11 cellular contexts compared by ENCODE assay signal in the genomic region with DNA sequence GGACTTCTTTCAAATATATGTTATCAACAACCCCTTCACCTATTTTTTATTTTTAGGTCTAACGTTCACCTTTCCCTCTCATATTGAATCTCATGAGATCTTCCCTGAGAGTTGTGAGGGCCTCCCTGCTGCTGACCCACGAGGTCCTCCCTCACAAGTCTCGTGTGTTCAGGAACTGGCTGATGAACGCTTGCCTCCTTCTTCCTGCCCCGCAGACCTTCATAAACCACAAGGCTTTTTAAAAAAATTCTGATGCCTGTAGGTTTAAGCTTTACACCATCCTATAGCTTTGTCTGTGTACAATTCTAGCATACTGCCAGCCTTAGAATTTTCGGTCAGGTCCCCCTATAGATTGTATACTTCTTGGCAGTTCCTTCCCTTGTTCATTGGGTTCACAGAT. TPM values are rescaled to one million over a fixed set of nuclear protein-coding genes. Genes with fewer than 3 reads are reported as not detected.
DNase-seq lines count a peak whose midpoint lies in the region; ATAC-seq and TF ChIP-seq lines count a peak whose summit lies in the region.
"Had no signal": no experiment of that assay in that cellular context is flagged by ENCODE, and none has a peak within 500 bp of the region (broad histone marks: within the 10 kb centered on the region; RNA-seq: fewer than 3 reads in every experiment).

No MANE protein-coding gene starts in this region.

- H3K4me3 Mint-ChIP-seq in activated T-cell treated with anti-CD3 and anti-CD28 coated beads, Interleukin-2, amount 50 U/mL, for 4 hours: peak overlapping the region; percentile 3
- peak overlapping the region; percentile 35 for H3K4me3 Mint-ChIP-seq in T-helper 1 cell treated with Interleukin-12 subunit alpha and Interleukin-12 subunit beta and Interleukin-4 antibody, amounts not matched to agents 30 μg/mL and 1 μg/mL, for 36 hours
- H3K4me3 Mint-ChIP-seq in stimulated activated effector memory CD8-positive, alpha-beta T cell treated with anti-CD3 and anti-CD28 coated beads, Interleukin-12 subunit alpha, Interleukin-12 subunit beta, amount 100 ng/mL, for 72 hours: no peak overlapping the region

- peaks cover 78% of the 10 kb centered on the region for H3K4me1 Mint-ChIP-seq in activated T-cell treated with anti-CD3 and anti-CD28 coated beads, Interleukin-2, amount 50 U/mL, for 4 hours (ENCODE audit: low read depth)
- peaks cover 59% of the 10 kb centered on the region for H3K4me1 Mint-ChIP-seq in T-helper 1 cell treated with Interleukin-12 subunit alpha and Interleukin-12 subunit beta and Interleukin-4 antibody, amounts not matched to agents 30 μg/mL and 1 μg/mL, for 36 hours (ENCODE audit: low read depth)
- peaks cover 52% of the 10 kb centered on the region for H3K4me1 Mint-ChIP-seq in stimulated activated effector memory CD8-positive, alpha-beta T cell treated with anti-CD3 and anti-CD28 coated beads, Interleukin-12 subunit alpha, Interleukin-12 subunit beta, amount 100 ng/mL, for 72 hours

- H3K27ac ChIP-seq in colonic mucosa: peak overlapping the region; percentile 5
- H3K27ac ChIP-seq: PC-9 had no signal

- H3K36me3 Mint-ChIP-seq in activated T-cell treated with anti-CD3 and anti-CD28 coated beads, Interleukin-2, amount 50 U/mL, for 4 hours (ENCODE audit: insufficient read depth): peaks cover 1% of the 10 kb centered on the region
- H3K36me3 Mint-ChIP-seq in T-helper 1 cell treated with Interleukin-12 subunit alpha and Interleukin-12 subunit beta and Interleukin-4 antibody, amounts not matched to agents 30 μg/mL and 1 μg/mL, for 36 hours (ENCODE audit: low read depth): peaks cover 13% of the 10 kb centered on the region
- no peaks in the 10 kb centered on the region for H3K36me3 Mint-ChIP-seq in stimulated activated effector memory CD8-positive, alpha-beta T cell treated with anti-CD3 and anti-CD28 coated beads, Interleukin-12 subunit alpha, Interleukin-12 subunit beta, amount 100 ng/mL, for 72 hours

- intact Hi-C loops in colonic mucosa (cut with DNase I): no loop called here

- no peak for DNase-seq in activated T-cell treated with anti-CD3 and anti-CD28 coated beads, Interleukin-2, amount 50 U/mL, for 4 hours
- DNase-seq in activated T-cell treated with anti-CD3 and anti-CD28 coated beads for 4 hours (no peak), colonic mucosa (no peak), mesenteric fat pad (ENCODE audit: low spot score) (no peak), NCI-H2029 (lab: John Stamatoyannopoulos, UW) (no peak), retina (no peak)
- DNase-seq in stimulated activated effector memory CD8-positive, alpha-beta T cell treated with anti-CD3 and anti-CD28 coated beads, Interleukin-12 subunit alpha, Interleukin-12 subunit beta, amount 100 ng/mL, for 72 hours (ENCODE audit: low spot score in 2 of 2): no peak
- DNase-seq: ACHN, DMS153, PC-9 had no signal

- no peaks in the 10 kb centered on the region for H3K4me1 ChIP-seq in colonic mucosa

- no peaks in the 10 kb centered on the region for H3K9me3 ChIP-seq in colonic mucosa

- peaks cover 18% of the 10 kb centered on the region for H3K9me3 Mint-ChIP-seq in activated T-cell treated with anti-CD3 and anti-CD28 coated beads, Interleukin-2, amount 50 U/mL, for 4 hours
- peaks cover 19% of the 10 kb centered on the region for H3K9me3 Mint-ChIP-seq in T-helper 1 cell treated with Interleukin-12 subunit alpha and Interleukin-12 subunit beta and Interleukin-4 antibody, amounts not matched to agents 30 μg/mL and 1 μg/mL, for 36 hours
- H3K9me3 Mint-ChIP-seq in stimulated activated effector memory CD8-positive, alpha-beta T cell treated with anti-CD3 and anti-CD28 coated beads, Interleukin-12 subunit alpha, Interleukin-12 subunit beta, amount 100 ng/mL, for 72 hours: peaks cover 7% of the 10 kb centered on the region

- H3K9ac ChIP-seq in colonic mucosa (ENCODE audit: low read depth in 2 of 2, low read length in 2 of 2): no peak overlapping the region

- no peak for ATAC-seq in activated T-cell treated with anti-CD3 and anti-CD28 coated beads, Interleukin-2, amount 50 U/mL, for 4 hours
- no peak for ATAC-seq in stimulated activated effector memory CD8-positive, alpha-beta T cell treated with anti-CD3 and anti-CD28 coated beads, Interleukin-12 subunit alpha, Interleukin-12 subunit beta, amount 100 ng/mL, for 72 hours

- no peak for TF ChIP-seq CTCF in colonic mucosa (IDR thresholded peaks at IDR 0.05)

- H3K27me3 Mint-ChIP-seq in activated T-cell treated with anti-CD3 and anti-CD28 coated beads, Interleukin-2, amount 50 U/mL, for 4 hours (ENCODE audit: low read depth): no peaks in the 10 kb centered on the region
- H3K27me3 Mint-ChIP-seq in T-helper 1 cell treated with Interleukin-12 subunit alpha and Interleukin-12 subunit beta and Interleukin-4 antibody, amounts not matched to agents 30 μg/mL and 1 μg/mL, for 36 hours (ENCODE audit: low read depth): no peaks in the 10 kb centered on the region

- peak overlapping the region; percentile 92 for H3K27ac Mint-ChIP-seq in T-helper 1 cell treated with Interleukin-12 subunit alpha and Interleukin-12 subunit beta and Interleukin-4 antibody, amounts not matched to agents 30 μg/mL and 1 μg/mL, for 36 hours
- H3K27ac Mint-ChIP-seq in stimulated activated effector memory CD8-positive, alpha-beta T cell treated with anti-CD3 and anti-CD28 coated beads, Interleukin-12 subunit alpha, Interleukin-12 subunit beta, amount 100 ng/mL, for 72 hours: peak overlapping the region; percentile 74

- no peak overlapping the region for H3K4me3 ChIP-seq in colonic mucosa
- H3K4me3 ChIP-seq: PC-9 had no signal

- no peaks in the 10 kb centered on the region for H3K36me3 ChIP-seq in colonic mucosa

- no peaks in the 10 kb centered on the region for H3K27me3 ChIP-seq in colonic mucosa

RNA-seq across cellular contexts. Expression of a gene that starts 50.5 kb away (rescaled TPM):
- total RNA-seq in activated T-cell treated with anti-CD3 and anti-CD28 coated beads, Interleukin-2, amount 50 U/mL, for 4 hours: 1 to 10 TPM; 4.8 to 5.0 (median 4.9) TPM
- total RNA-seq in colonic mucosa (1 to 10 TPM; 1.8 to 2.5 TPM), mesenteric fat pad (13.4 TPM)
